Comparison of ENCODE assay signal across 21 cellular contexts in the genomic region with DNA sequence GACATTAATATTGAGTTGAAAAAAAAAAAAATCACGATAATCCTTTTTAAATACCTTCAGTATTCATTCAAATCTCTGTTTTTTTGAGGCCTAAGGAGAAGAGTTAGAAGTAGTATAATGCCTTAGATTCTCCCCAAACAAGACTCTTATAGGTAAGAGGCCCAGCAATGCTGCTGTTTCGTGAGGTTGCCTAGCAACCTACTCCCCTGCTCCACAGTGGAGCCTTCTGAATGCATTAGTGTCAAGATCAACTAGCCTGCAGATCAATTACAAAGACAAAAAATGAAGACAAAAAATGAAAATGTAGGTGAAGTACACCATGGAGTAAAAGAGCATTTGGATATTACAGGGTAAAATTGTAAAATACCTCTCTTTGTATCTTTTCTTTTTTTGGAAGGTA.
"Had no signal": no experiment of that assay in that cellular context is flagged by ENCODE, and none has a peak within 500 bp of the region (broad histone marks: within the 10 kb centered on the region; RNA-seq: fewer than 3 reads in every experiment).

No MANE protein-coding gene starts in this region.

- H3K36me3 Mint-ChIP-seq: memory B cell; naive B cell; stimulated activated memory B cell treated with anti-CD40 and anti-IgM and Interleukin-4, amounts not matched to agents 10 μg/mL and 1 μg/mL and 100 μg/mL, for 72 hours; T-cell had no signal

- H3K27me3 ChIP-seq: brain microvascular endothelial cell, dorsolateral prefrontal cortex, ovary, testis, upper lobe of right lung had no signal

- H3K4me1 Mint-ChIP-seq: immature natural killer cell; memory B cell; naive B cell; stimulated activated memory B cell treated with anti-CD40 and anti-IgM and Interleukin-4, amounts not matched to agents 10 μg/mL and 1 μg/mL and 100 μg/mL, for 72 hours; T-cell had no signal

- H3K4me1 ChIP-seq: testis, upper lobe of right lung had no signal

- H3K27me3 Mint-ChIP-seq: memory B cell; naive B cell; stimulated activated memory B cell treated with anti-CD40 and anti-IgM and Interleukin-4, amounts not matched to agents 10 μg/mL and 1 μg/mL and 100 μg/mL, for 72 hours; T-cell had no signal

- DNase-seq: activated CD4-positive, CD25-positive, alpha-beta regulatory T cell treated with anti-CD3 and anti-CD28 coated beads, Interleukin-2, amount 50 U/mL, for 72 hours; activated CD8-positive, alpha-beta memory T cell treated with anti-CD3 and anti-CD28 coated beads for 24 hours; activated CD8-positive, alpha-beta memory T cell treated with anti-CD3 and anti-CD28 coated beads, Interleukin-2, amount 50 U/mL, for 48 hours; activated effector memory CD4-positive, alpha-beta T cell treated with anti-CD3 and anti-CD28 coated beads, Interleukin-2, amount 50 U/mL, for 16 hours; activated naive CD4-positive, alpha-beta T cell treated with anti-CD3 and anti-CD28 coated beads, Interleukin-2, amount 50 U/mL, for 16 hours; activated T-cell treated with anti-CD3 and anti-CD28 coated beads, Interleukin-2, amount 50 U/mL, for 48 hours; aorta; brain microvascular endothelial cell; central memory CD4-positive, alpha-beta T cell; dorsolateral prefrontal cortex; immature natural killer cell; mucosa of descending colon; naive B cell; ovary; stimulated activated CD4-positive, alpha-beta T cell treated with anti-CD3 and anti-CD28 coated beads, Interleukin-4, amount 100 ng/mL, for 4 hours; T-cell; T1000; testis; upper lobe of right lung had no signal

- H3K36me3 ChIP-seq: brain microvascular endothelial cell, ovary, upper lobe of right lung had no signal

- H3K27ac ChIP-seq: brain microvascular endothelial cell, dorsolateral prefrontal cortex, ovary, testis, upper lobe of right lung had no signal

- H3K27ac Mint-ChIP-seq: immature natural killer cell; memory B cell; naive B cell; stimulated activated memory B cell treated with anti-CD40 and anti-IgM and Interleukin-4, amounts not matched to agents 10 μg/mL and 1 μg/mL and 100 μg/mL, for 72 hours; T-cell had no signal

- H3K4me3 ChIP-seq: dorsolateral prefrontal cortex, mucosa of descending colon, ovary, testis, upper lobe of right lung had no signal

- H3K4me3 Mint-ChIP-seq: immature natural killer cell; memory B cell; naive B cell; stimulated activated memory B cell treated with anti-CD40 and anti-IgM and Interleukin-4, amounts not matched to agents 10 μg/mL and 1 μg/mL and 100 μg/mL, for 72 hours; T-cell had no signal

- H3K9me3 ChIP-seq: ovary, testis, upper lobe of right lung had no signal
